ENCODE assay signal across 10 cellular contexts in genomic region chr3:9820944-9821343, GRCh38. TPM values are rescaled to one million over a fixed set of nuclear protein-coding genes. Genes with fewer than 3 reads are reported as not detected.
DNase-seq lines count a peak whose midpoint lies in the region; ATAC-seq and TF ChIP-seq lines count a peak whose summit lies in the region.
"Had no signal": no experiment of that assay in that cellular context is flagged by ENCODE, and none has a peak within 500 bp of the region (broad histone marks: within the 10 kb centered on the region; RNA-seq: fewer than 3 reads in every experiment).

No MANE protein-coding gene starts in this region.

- H3K4me3 ChIP-seq in DND-41 (ENCODE audit: low read depth in 1 of 2, low read length in 2 of 2), result no peak overlapping the region
- H3K4me3 ChIP-seq: right atrium auricular region had no signal

- DNase-seq in DND-41 (no peak), LHCN-M2 (ENCODE audit: low read depth) (peak; percentile 20), amniotic epithelial cell (ENCODE audit: low read depth) (peak; percentile 33), left colon (no peak), epidermal melanocyte (ENCODE audit: insufficient read length, low spot score) (no peak), NOMO-1 (lab: John Stamatoyannopoulos, UW; ENCODE audit: unreplicated experiment in 2 of 2) (no peak), GM13976 (ENCODE audit: low spot score) (no peak)
- no peak for DNase-seq in activated effector memory CD4-positive, alpha-beta T cell treated with anti-CD3 and anti-CD28 coated beads, Interleukin-2, amount 50 U/mL, for 16 hours
- DNase-seq: activated CD4-positive, alpha-beta T cell treated with anti-CD3 and anti-CD28 coated beads for 1 hour had no signal

- intact Hi-C loops in left colon (cut with DNase I, micrococcal nuclease), result no loop called here

- no peak overlapping the region for H2AFZ ChIP-seq in DND-41 (ENCODE audit: low read depth, low read length)

- no peaks in the 10 kb centered on the region for H3K27me3 ChIP-seq in DND-41 (ENCODE audit: insufficient read depth, low read length, poor library complexity)
- H3K27me3 ChIP-seq: right atrium auricular region had no signal

- no peak overlapping the region for H3K4me2 ChIP-seq in DND-41 (ENCODE audit: insufficient read depth, low read length)

- H4K20me1 ChIP-seq in DND-41 (ENCODE audit: insufficient read depth, low read length), result no peaks in the 10 kb centered on the region

- in situ Hi-C loops in GM13976 (cut with MboI; ENCODE audit: low sequenced_read_pairs, unreplicated experiment), result no loop called here

- no peaks in the 10 kb centered on the region for H3K79me2 ChIP-seq in DND-41 (ENCODE audit: insufficient read depth, low read length)

- TF ChIP-seq CTCF in DND-41 (IDR thresholded peaks at IDR 0.05; ENCODE audit: borderline replicate concordance, extremely low read depth, low read length, poor library complexity, severe bottlenecking) (peak; percentile 40), GM13976 (IDR thresholded peaks at IDR 0.05; ENCODE audit: borderline replicate concordance, control extremely low read depth, extremely low read depth, insufficient read depth, missing control alignments) (no peak)

- H3K36me3 ChIP-seq in DND-41 (ENCODE audit: insufficient read depth, low read length), result peaks cover 42% of the 10 kb centered on the region
- H3K36me3 ChIP-seq: right atrium auricular region had no signal

- ATAC-seq in DND-41 (ENCODE audit: insufficient read depth, low read depth) (peak; percentile 63), left colon (peak; percentile 38)

- no peaks in the 10 kb centered on the region for H3K9me3 ChIP-seq in DND-41 (ENCODE audit: insufficient read depth, low read length, severe bottlenecking)
- H3K9me3 ChIP-seq: right atrium auricular region had no signal

- H3K9ac ChIP-seq in DND-41 (ENCODE audit: low read depth, low read length), result no peak overlapping the region

- H3K27ac ChIP-seq in DND-41 (ENCODE audit: low read length), result no peak overlapping the region
- H3K27ac ChIP-seq: right atrium auricular region had no signal

- no peaks in the 10 kb centered on the region for H3K4me1 ChIP-seq in DND-41 (ENCODE audit: insufficient read depth, low read length)
- H3K4me1 ChIP-seq: right atrium auricular region had no signal

RNA-seq across cellular contexts. Expression of gene TTLL3, which starts 10.9 kb away (rescaled TPM):
- total RNA-seq in LHCN-M2 (2014; rRNA removed) (15.4 and 17.3 TPM in 2 replicates), left colon (10 to 100 TPM; 40.2 to 47.1 TPM)
- 10.6 TPM for polyA plus RNA-seq in LHCN-M2 (2012)

RNA-seq across cellular contexts. Expression of gene RPUSD3, which starts 22.9 kb away (rescaled TPM):
- total RNA-seq in LHCN-M2 (2014; rRNA removed) (48.0 and 60.2 TPM in 2 replicates), left colon (10 to 100 TPM; 27.3 to 29.9 TPM)
- 38.1 TPM for polyA plus RNA-seq in LHCN-M2 (2012)

RNA-seq across cellular contexts. Expression of gene ARPC4, which starts 28.1 kb away (rescaled TPM):
- total RNA-seq in LHCN-M2 (2014; rRNA removed) (310 and 367 TPM in 2 replicates), left colon (100 to 1,000 TPM; 215 to 222 TPM)
- polyA plus RNA-seq in LHCN-M2 (2012), result 277 TPM

RNA-seq across cellular contexts. Expression of gene TADA3, which starts 28.7 kb away (rescaled TPM):
- total RNA-seq in LHCN-M2 (2014; rRNA removed), result 140 and 147 TPM in 2 replicates
- 104 TPM for polyA plus RNA-seq in LHCN-M2 (2012)
- total RNA-seq in left colon, result 10 to 100 TPM; 54.1 to 67.0 TPM

RNA-seq across cellular contexts. Expression of gene CAMK1, which starts 51.2 kb away (rescaled TPM):
- total RNA-seq in LHCN-M2 (2014; rRNA removed) (27.6 and 31.2 TPM in 2 replicates), left colon (10 to 100 TPM in 1 of 2 donors, 1 to 10 TPM in 1; 8.2 to 10.9 TPM)
- polyA plus RNA-seq in LHCN-M2 (2012), result 23.4 TPM

Comparison
In these comparisons a context has a peak if more than half of its experiments do, and no peak if none do; other contexts are left out.
1. DNase-seq: peak in LHCN-M2 (single experiment) and amniotic epithelial cell (single experiment); none in DND-41 (single experiment), left colon (0 of 2), epidermal melanocyte (single experiment), NOMO-1 (0 of 2), activated effector memory CD4-positive, alpha-beta T cell treated with anti-CD3 and anti-CD28 coated beads, Interleukin-2, amount 50 U/mL, for 16 hours (single experiment) and GM13976 (single experiment).